Comparison of ENCODE assay signal across 15 cellular contexts in genomic region chr12:60522684-60523083, GRCh38.
DNase-seq lines count a peak whose midpoint lies in the region; ATAC-seq and TF ChIP-seq lines count a peak whose summit lies in the region.
"Had no signal": no experiment of that assay in that cellular context is flagged by ENCODE, and none has a peak within 500 bp of the region (broad histone marks: within the 10 kb centered on the region; RNA-seq: fewer than 3 reads in every experiment).

No MANE protein-coding gene starts in this region.

- H3K36me3 ChIP-seq in smooth muscle cell (ENCODE audit: low read depth) = no peaks in the 10 kb centered on the region
- H3K36me3 ChIP-seq: BLaER1 had no signal

- H3K4me1 ChIP-seq in smooth muscle cell (ENCODE audit: low read depth) = no peaks in the 10 kb centered on the region
- H3K4me1 ChIP-seq: BLaER1 had no signal

- TF ChIP-seq CTCF in smooth muscle cell (IDR thresholded peaks at IDR 0.05; ENCODE audit: borderline replicate concordance, insufficient read depth, poor library complexity, severe bottlenecking) (no peak), WTC11 (IDR thresholded peaks at IDR 0.05) (no peak)

- H3K9me3 ChIP-seq in smooth muscle cell (replicated peaks; ENCODE audit: low read depth) = no peaks in the 10 kb centered on the region
- H3K9me3 ChIP-seq: BLaER1 had no signal

- H3K27ac ChIP-seq in substantia nigra (ENCODE audit: low read depth, low read length, poor library complexity, severe bottlenecking) = no peak overlapping the region
- H3K27ac ChIP-seq in smooth muscle cell (ENCODE audit: low read depth) = no peak overlapping the region
- H3K27ac ChIP-seq: 22Rv1, BLaER1 had no signal

- H3K36me3 Mint-ChIP-seq in natural killer cell treated with Interleukin-12 subunit alpha and Interleukin-12 subunit beta and Interleukin-15 and Interleukin-18, amount 100 ng/mL, for 72 hours = no peaks in the 10 kb centered on the region
- H3K36me3 Mint-ChIP-seq in WTC11 = peaks cover 6% of the 10 kb centered on the region
- H3K36me3 Mint-ChIP-seq: CD8-positive, alpha-beta memory T cell had no signal

- peak; percentile 3 for DNase-seq in DMS 273 (lab: John Stamatoyannopoulos, UW; ENCODE audit: unreplicated experiment)
- no peak for DNase-seq in DMS 273 treated with DMSO at 0.1 percent for 48 hours (lab: John Stamatoyannopoulos, UW)
- DNase-seq in astrocyte of the hippocampus (ENCODE audit: low read depth, low spot score) = peak; percentile 73
- peak; percentile 58 for DNase-seq in inferior parietal cortex (ENCODE audit: extremely low spot score)
- peak in 35 of 49 donors; percentile 1 to 64 (median 25) for DNase-seq in substantia nigra (lab: John Stamatoyannopoulos, UW)
- DNase-seq in natural killer cell treated with Interleukin-12 subunit alpha and Interleukin-12 subunit beta and Interleukin-15 and Interleukin-18, amount 100 ng/mL, for 72 hours (ENCODE audit: low spot score) = no peak
- DNase-seq in smooth muscle cell (lab: John Stamatoyannopoulos, UW; ENCODE audit: unreplicated experiment) = no peak
- no peak for DNase-seq in WTC11 (ENCODE audit: low spot score)
- DNase-seq: CD8-positive, alpha-beta memory T cell; MM.1S; NCI-H187; NCI-H510A treated with DMSO at 0.1 percent for 48 hours had no signal

- no peaks in the 10 kb centered on the region for H3F3A ChIP-seq in smooth muscle cell (ENCODE audit: low read depth)

- 92% methylated on average over 2 of the region's 2 CpGs for WGBS in smooth muscle cell (ENCODE audit: low lambda C conversion rate)

- H2AFZ ChIP-seq in smooth muscle cell (ENCODE audit: low read depth) = no peak overlapping the region

- CTCF ChIA-PET in WTC11 (lab: Charles Lee) = no interaction called here

- ATAC-seq in natural killer cell treated with Interleukin-12 subunit alpha and Interleukin-12 subunit beta and Interleukin-15 and Interleukin-18, amount 100 ng/mL, for 72 hours = no peak
- ATAC-seq in WTC11 = no peak
- ATAC-seq: Panc1 had no signal

- H3K4me3 Mint-ChIP-seq in natural killer cell treated with Interleukin-12 subunit alpha and Interleukin-12 subunit beta and Interleukin-15 and Interleukin-18, amount 100 ng/mL, for 72 hours = no peak overlapping the region
- no peak overlapping the region for H3K4me3 Mint-ChIP-seq in WTC11
- H3K4me3 Mint-ChIP-seq: CD8-positive, alpha-beta memory T cell had no signal

- H3K27ac Mint-ChIP-seq in natural killer cell treated with Interleukin-12 subunit alpha and Interleukin-12 subunit beta and Interleukin-15 and Interleukin-18, amount 100 ng/mL, for 72 hours = no peak overlapping the region
- H3K27ac Mint-ChIP-seq in WTC11 = no peak overlapping the region
- H3K27ac Mint-ChIP-seq: CD8-positive, alpha-beta memory T cell had no signal

- no peaks in the 10 kb centered on the region for H3K4me1 Mint-ChIP-seq in natural killer cell treated with Interleukin-12 subunit alpha and Interleukin-12 subunit beta and Interleukin-15 and Interleukin-18, amount 100 ng/mL, for 72 hours (ENCODE audit: low read depth in 2 of 2)
- H3K4me1 Mint-ChIP-seq in WTC11 = no peaks in the 10 kb centered on the region
- H3K4me1 Mint-ChIP-seq: CD8-positive, alpha-beta memory T cell had no signal

- H3K4me3 ChIP-seq in smooth muscle cell = no peak overlapping the region
- H3K4me3 ChIP-seq: BLaER1 had no signal

- H4K20me1 ChIP-seq in smooth muscle cell (ENCODE audit: low read depth) = no peaks in the 10 kb centered on the region
- H4K20me1 ChIP-seq: BLaER1 had no signal

- H3K79me2 ChIP-seq in smooth muscle cell (ENCODE audit: low read depth) = no peaks in the 10 kb centered on the region

- POLR2A ChIA-PET in WTC11 (lab: Charles Lee) = no interaction called here

- H3K9ac ChIP-seq in smooth muscle cell (ENCODE audit: low read depth) = no peak overlapping the region
- H3K9ac ChIP-seq: BLaER1 had no signal

- no peaks in the 10 kb centered on the region for H3K27me3 Mint-ChIP-seq in natural killer cell treated with Interleukin-12 subunit alpha and Interleukin-12 subunit beta and Interleukin-15 and Interleukin-18, amount 100 ng/mL, for 72 hours
- no peaks in the 10 kb centered on the region for H3K27me3 Mint-ChIP-seq in WTC11 (ENCODE audit: low read depth)
- H3K27me3 Mint-ChIP-seq: CD8-positive, alpha-beta memory T cell had no signal

- H3K4me2 ChIP-seq in smooth muscle cell = no peak overlapping the region
- H3K4me2 ChIP-seq: BLaER1 had no signal

- H3K27me3 ChIP-seq in smooth muscle cell (ENCODE audit: low read depth) = no peaks in the 10 kb centered on the region
- H3K27me3 ChIP-seq: BLaER1 had no signal

- H3K9me3 Mint-ChIP-seq in natural killer cell treated with Interleukin-12 subunit alpha and Interleukin-12 subunit beta and Interleukin-15 and Interleukin-18, amount 100 ng/mL, for 72 hours = peaks cover 11% of the 10 kb centered on the region
- peaks cover 23% of the 10 kb centered on the region for H3K9me3 Mint-ChIP-seq in WTC11

TF ChIP-seq in WTC11, 78 proteins besides CTCF, POLR2A, EP300 and RAD21:
- TF ChIP-seq CBFB (CRISPR knock-in tag; IDR thresholded peaks at IDR 0.05; ENCODE audit: low read depth) (no peak), FOXJ3 (CRISPR knock-in tag; IDR thresholded peaks at IDR 0.05; ENCODE audit: borderline replicate concordance) (no peak), ETV6 (CRISPR knock-in tag; IDR thresholded peaks at IDR 0.05) (no peak), ZNF317 (CRISPR knock-in tag; IDR thresholded peaks at IDR 0.05; ENCODE audit: borderline replicate concordance, low read depth) (no peak), E2F5 (CRISPR knock-in tag; IDR thresholded peaks at IDR 0.05) (no peak), GRHL2 (CRISPR knock-in tag; IDR thresholded peaks at IDR 0.05; ENCODE audit: insufficient replicate concordance, severe bottlenecking) (no peak), GABPB1 (CRISPR knock-in tag; IDR thresholded peaks at IDR 0.05) (no peak), SOX15 (CRISPR knock-in tag; IDR thresholded peaks at IDR 0.05) (no peak), NFATC4 (CRISPR knock-in tag; IDR thresholded peaks at IDR 0.05) (no peak), MXD4 (CRISPR knock-in tag; IDR thresholded peaks at IDR 0.05; ENCODE audit: borderline replicate concordance) (no peak), ATF1 (CRISPR knock-in tag; IDR thresholded peaks at IDR 0.05) (no peak), STAT6 (CRISPR knock-in tag; conservative IDR thresholded peaks at IDR 0.05; ENCODE audit: low read depth) (no peak), OVOL2 (CRISPR knock-in tag; IDR thresholded peaks at IDR 0.05; ENCODE audit: borderline replicate concordance) (no peak)
- TF ChIP-seq, protein P1, sequence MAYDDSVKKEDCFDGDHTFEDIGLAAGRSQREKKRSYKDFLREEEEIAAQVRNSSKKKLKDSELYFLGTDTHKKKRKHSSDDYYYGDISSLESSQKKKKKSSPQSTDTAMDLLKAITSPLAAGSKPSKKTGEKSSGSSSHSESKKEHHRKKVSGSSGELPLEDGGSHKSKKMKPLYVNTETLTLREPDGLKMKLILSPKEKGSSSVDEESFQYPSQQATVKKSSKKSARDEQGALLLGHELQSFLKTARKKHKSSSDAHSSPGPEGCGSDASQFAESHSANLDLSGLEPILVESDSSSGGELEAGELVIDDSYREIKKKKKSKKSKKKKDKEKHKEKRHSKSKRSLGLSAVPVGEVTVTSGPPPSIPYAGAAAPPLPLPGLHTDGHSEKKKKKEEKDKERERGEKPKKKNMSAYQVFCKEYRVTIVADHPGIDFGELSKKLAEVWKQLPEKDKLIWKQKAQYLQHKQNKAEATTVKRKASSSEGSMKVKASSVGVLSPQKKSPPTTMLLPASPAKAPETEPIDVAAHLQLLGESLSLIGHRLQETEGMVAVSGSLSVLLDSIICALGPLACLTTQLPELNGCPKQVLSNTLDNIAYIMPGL (CRISPR knock-in tag; IDR thresholded peaks at IDR 0.05) = no peak

Comparison
In these comparisons a context has a peak if more than half of its experiments do, and no peak if none do; other contexts are left out.
1. DNase-seq: peak in DMS 273 (single experiment), astrocyte of the hippocampus (single experiment), inferior parietal cortex (single experiment) and substantia nigra (35 of 49); none in DMS 273 treated with DMSO at 0.1 percent for 48 hours (single experiment), natural killer cell treated with Interleukin-12 subunit alpha and Interleukin-12 subunit beta and Interleukin-15 and Interleukin-18, amount 100 ng/mL, for 72 hours (single experiment), smooth muscle cell (single experiment) and WTC11 (single experiment).